ENCODE assay signal across 32 cellular contexts in the genomic region with DNA sequence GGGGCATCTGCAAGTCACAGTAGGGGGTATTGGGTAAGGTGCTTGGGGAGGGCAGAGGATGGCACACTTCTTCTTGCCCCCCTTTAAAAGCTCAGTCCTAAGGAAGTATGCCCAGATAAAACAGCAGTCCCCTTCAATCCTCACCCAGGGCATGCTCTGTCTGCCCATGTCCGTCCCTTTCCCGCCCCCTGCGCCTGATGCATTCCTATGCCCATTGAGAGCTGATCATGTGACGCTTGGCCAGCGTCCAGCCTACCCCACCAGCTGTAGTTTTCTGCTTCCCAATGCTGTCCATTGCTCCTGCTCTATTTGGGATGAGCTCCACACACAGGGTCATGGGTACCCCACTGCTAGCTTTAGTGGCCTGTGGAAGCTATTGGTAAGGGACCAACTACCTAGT. TPM values are rescaled to one million over a fixed set of nuclear protein-coding genes. Genes with fewer than 3 reads are reported as not detected.
"Had no signal": no experiment of that assay in that cellular context is flagged by ENCODE, and none has a peak within 500 bp of the region (broad histone marks: within the 10 kb centered on the region; RNA-seq: fewer than 3 reads in every experiment).

No MANE protein-coding gene starts in this region.

- H3K4me3 ChIP-seq: psoas muscle, testis had no signal

- H3K36me3 Mint-ChIP-seq: mesothelial cell of epicardium; naive thymus-derived CD8-positive, alpha-beta T cell had no signal

- H3K4me3 Mint-ChIP-seq: activated CD4-positive, alpha-beta memory T cell treated with anti-CD3 and anti-CD28 coated beads, Interleukin-2, amount 10 ng/mL, durations not matched to agents 7 days and 5 days; activated CD4-positive, alpha-beta T cell treated with anti-CD3 and anti-CD28 coated beads, Interleukin-2, amount 10 ng/mL, durations not matched to agents 7 days and 5 days; activated T-cell treated with anti-CD3 and anti-CD28 coated beads, Interleukin-2, amount 50 U/mL, for 24 hours; mesothelial cell of epicardium; naive thymus-derived CD8-positive, alpha-beta T cell; neural crest cell had no signal

- H3K27me3 Mint-ChIP-seq: activated CD4-positive, alpha-beta T cell treated with anti-CD3 and anti-CD28 coated beads, Interleukin-2, amount 10 ng/mL, durations not matched to agents 7 days and 5 days; activated T-cell treated with anti-CD3 and anti-CD28 coated beads, Interleukin-2, amount 50 U/mL, for 24 hours had no signal

- H3K27ac ChIP-seq: brain microvascular endothelial cell, parathyroid adenoma, psoas muscle, testis had no signal

- H3K9me3 Mint-ChIP-seq: activated CD4-positive, alpha-beta memory T cell treated with anti-CD3 and anti-CD28 coated beads, Interleukin-2, amount 10 ng/mL, durations not matched to agents 7 days and 5 days; activated CD4-positive, alpha-beta T cell treated with anti-CD3 and anti-CD28 coated beads, Interleukin-2, amount 10 ng/mL, durations not matched to agents 7 days and 5 days; activated T-cell treated with anti-CD3 and anti-CD28 coated beads, Interleukin-2, amount 50 U/mL, for 24 hours; mesothelial cell of epicardium; naive thymus-derived CD8-positive, alpha-beta T cell; neural crest cell had no signal

- H3K9me3 ChIP-seq: psoas muscle, testis had no signal

- H3K27ac Mint-ChIP-seq: activated CD4-positive, alpha-beta memory T cell treated with anti-CD3 and anti-CD28 coated beads, Interleukin-2, amount 10 ng/mL, durations not matched to agents 7 days and 5 days; activated CD4-positive, alpha-beta T cell treated with anti-CD3 and anti-CD28 coated beads, Interleukin-2, amount 10 ng/mL, durations not matched to agents 7 days and 5 days; activated T-cell treated with anti-CD3 and anti-CD28 coated beads, Interleukin-2, amount 50 U/mL, for 24 hours; mesothelial cell of epicardium; naive thymus-derived CD8-positive, alpha-beta T cell had no signal

- H3K36me3 ChIP-seq: brain microvascular endothelial cell had no signal

- ATAC-seq: naive thymus-derived CD8-positive, alpha-beta T cell; psoas muscle; stimulated activated naive CD8-positive, alpha-beta T cell treated with anti-CD3 and anti-CD28 coated beads, Interleukin-15, Interleukin-2, amounts not matched to agents 100 U/mL and 50 U/mL, for 24 hours had no signal

- H3K4me1 Mint-ChIP-seq: activated CD4-positive, alpha-beta T cell treated with anti-CD3 and anti-CD28 coated beads, Interleukin-2, amount 10 ng/mL, durations not matched to agents 7 days and 5 days; mesothelial cell of epicardium; neural crest cell had no signal

- H3K27me3 ChIP-seq: brain microvascular endothelial cell, testis had no signal

- H3K4me1 ChIP-seq: parathyroid adenoma, testis had no signal

- DNase-seq: activated CD4-positive, alpha-beta memory T cell treated with anti-CD3 and anti-CD28 coated beads, Interleukin-2, amount 10 ng/mL, durations not matched to agents 7 days and 5 days; activated CD4-positive, alpha-beta T cell treated with anti-CD3 and anti-CD28 coated beads for 1 hour; activated CD4-positive, alpha-beta T cell treated with anti-CD3 and anti-CD28 coated beads, Interleukin-2, amount 10 ng/mL, durations not matched to agents 7 days and 5 days; activated CD8-positive, alpha-beta memory T cell treated with anti-CD3 and anti-CD28 coated beads, Interleukin-2, amount 50 U/mL, for 48 hours; activated gamma-delta T cell; activated naive CD4-positive, alpha-beta T cell treated with anti-CD3 and anti-CD28 coated beads, Interleukin-2, amount 50 U/mL, for 16 hours; activated T-cell treated with anti-CD3 and anti-CD28 coated beads, Interleukin-2, amount 50 U/mL, for 24 hours; amniotic stem cell; brain microvascular endothelial cell; cortex of kidney; head of caudate nucleus; hippocampal formation; nucleus accumbens; stimulated activated CD4-positive, alpha-beta T cell treated with anti-CD3 and anti-CD28 coated beads, Interleukin-2, amount 100 ng/mL, for 48 hours; stimulated activated naive CD8-positive, alpha-beta T cell treated with anti-CD3 and anti-CD28 coated beads, Interleukin-15, Interleukin-2, amounts not matched to agents 100 U/mL and 50 U/mL, for 24 hours; T-helper 2 cell; testis; trophoblast cell had no signal

RNA-seq across cellular contexts. Expression of a gene that starts 8.3 kb away (rescaled TPM):
- total RNA-seq: activated CD4-positive, alpha-beta T cell treated with anti-CD3 and anti-CD28 coated beads, Interleukin-2, amount 10 ng/mL, durations not matched to agents 7 days and 5 days; astrocyte; chondrocyte; endothelial cell of umbilical vein; fibroblast of lung; fibroblast of villous mesenchyme; kidney epithelial cell; neural crest cell had no signal
- polyA plus RNA-seq: endothelial cell of umbilical vein; fibroblast of lung; naive thymus-derived CD8-positive, alpha-beta T cell had no signal

RNA-seq across cellular contexts. Expression of a gene that starts 22.3 kb away (rescaled TPM):
- total RNA-seq: activated CD4-positive, alpha-beta memory T cell treated with anti-CD3 and anti-CD28 coated beads, Interleukin-2, amount 10 ng/mL, durations not matched to agents 7 days and 5 days; activated CD4-positive, alpha-beta T cell treated with anti-CD3 and anti-CD28 coated beads, Interleukin-2, amount 10 ng/mL, durations not matched to agents 7 days and 5 days; naive thymus-derived CD8-positive, alpha-beta T cell had no signal
- polyA plus RNA-seq: naive thymus-derived CD8-positive, alpha-beta T cell had no signal

RNA-seq across cellular contexts. Expression of a gene that starts 28.4 kb away (rescaled TPM):
- total RNA-seq: activated CD4-positive, alpha-beta T cell treated with anti-CD3 and anti-CD28 coated beads, Interleukin-2, amount 10 ng/mL, durations not matched to agents 7 days and 5 days; astrocyte; fibroblast of villous mesenchyme; naive thymus-derived CD8-positive, alpha-beta T cell had no signal

RNA-seq across cellular contexts. Expression of a gene that starts 40.9 kb away (rescaled TPM):
- total RNA-seq: activated CD4-positive, alpha-beta memory T cell treated with anti-CD3 and anti-CD28 coated beads, Interleukin-2, amount 10 ng/mL, durations not matched to agents 7 days and 5 days; activated CD4-positive, alpha-beta T cell treated with anti-CD3 and anti-CD28 coated beads, Interleukin-2, amount 10 ng/mL, durations not matched to agents 7 days and 5 days; astrocyte; cardiac septum; chondrocyte; endothelial cell of umbilical vein; fibroblast of lung; fibroblast of villous mesenchyme; kidney epithelial cell; lower leg skin; mesothelial cell of epicardium; naive thymus-derived CD8-positive, alpha-beta T cell; neural crest cell; psoas muscle had no signal
- polyA plus RNA-seq: endothelial cell of umbilical vein; esophagus; fibroblast of lung; naive thymus-derived CD8-positive, alpha-beta T cell; psoas muscle had no signal
